ENCODE assay signal across 8 cellular contexts in genomic region chr4:179307297-179308136, GRCh38.
DNase-seq lines count a peak whose midpoint lies in the region; ATAC-seq and TF ChIP-seq lines count a peak whose summit lies in the region.

No MANE protein-coding gene starts in this region.

- H3K27me3 ChIP-seq in lung (ENCODE audit: control insufficient read depth, insufficient read depth): no peaks in the 10 kb centered on the region

- H3K4me3 ChIP-seq in lung: no peak overlapping the region

- no peaks in the 10 kb centered on the region for H3K4me1 ChIP-seq in lung (ENCODE audit: control insufficient read depth in 2 of 2, insufficient read depth in 2 of 2, low read length in 2 of 2)

- ATAC-seq in GM21526 (IDR thresholded peaks at IDR 0.05; ENCODE audit: low FRiP score, unreplicated experiment) (peak; percentile 97), lung (ENCODE audit: insufficient read depth, low FRiP score) (peak; percentile 69)

- no peak overlapping the region for H3K27ac Mint-ChIP-seq in activated T-cell treated with anti-CD3 and anti-CD28 coated beads, Interleukin-2, amount 50 U/mL, for 24 hours

- H3K36me3 ChIP-seq in lung (ENCODE audit: control insufficient read depth in 2 of 2, insufficient read depth in 2 of 2, low read length in 2 of 2): no peaks in the 10 kb centered on the region

- H3K36me3 Mint-ChIP-seq in activated T-cell treated with anti-CD3 and anti-CD28 coated beads, Interleukin-2, amount 50 U/mL, for 24 hours (ENCODE audit: low read depth): no peaks in the 10 kb centered on the region

- H3K4me3 Mint-ChIP-seq in activated T-cell treated with anti-CD3 and anti-CD28 coated beads, Interleukin-2, amount 50 U/mL, for 24 hours: no peak overlapping the region

- H3K9me3 Mint-ChIP-seq in activated T-cell treated with anti-CD3 and anti-CD28 coated beads, Interleukin-2, amount 50 U/mL, for 24 hours: peaks cover 16% of the 10 kb centered on the region

- H3K27me3 Mint-ChIP-seq in activated T-cell treated with anti-CD3 and anti-CD28 coated beads, Interleukin-2, amount 50 U/mL, for 24 hours: no peaks in the 10 kb centered on the region

- H3K27ac ChIP-seq in lung (ENCODE audit: low read depth in 1 of 2, low read length in 1 of 2): no peak overlapping the region

- 74 to 83% methylated on average over 4 of the region's 4 CpGs for WGBS in lung, 2 donors

- no peak for TF ChIP-seq CTCF in lung (IDR thresholded peaks at IDR 0.05; ENCODE audit: control extremely low read depth, extremely low read depth)

- H3K9me3 ChIP-seq in lung (ENCODE audit: control insufficient read depth in 2 of 2, insufficient read depth in 1 of 2, low read length in 1 of 2): peaks cover 0 to 3% of the 10 kb centered on the region in 2 donors

- H3K4me1 Mint-ChIP-seq in activated T-cell treated with anti-CD3 and anti-CD28 coated beads, Interleukin-2, amount 50 U/mL, for 24 hours (ENCODE audit: low read depth): no peaks in the 10 kb centered on the region

- DNase-seq in stimulated activated CD4-positive, alpha-beta T cell treated with anti-CD3 and anti-CD28 coated beads, Interleukin-15, amount 100 ng/mL, for 24 hours: peak; percentile 30
- no peak for DNase-seq in stimulated activated CD4-positive, alpha-beta T cell treated with anti-CD3 and anti-CD28 coated beads, Interleukin-12 subunit alpha, Interleukin-12 subunit beta, amount 100 ng/mL, for 4 hours
- DNase-seq in HT-29 (ENCODE audit: low spot score) (peak; percentile 54), amniotic epithelial cell (ENCODE audit: low read depth) (peak; percentile 6), lung (ENCODE audit: low spot score) (no peak), DMS79 treated with DMSO at 0.1 percent for 48 hours (lab: John Stamatoyannopoulos, UW) (no peak)
- no peak for DNase-seq in activated T-cell treated with anti-CD3 and anti-CD28 coated beads, Interleukin-2, amount 50 U/mL, for 24 hours

Comparison
In these comparisons a context has a peak if more than half of its experiments do, and no peak if none do; other contexts are left out.
1. DNase-seq: peak in stimulated activated CD4-positive, alpha-beta T cell treated with anti-CD3 and anti-CD28 coated beads, Interleukin-15, amount 100 ng/mL, for 24 hours (single experiment), HT-29 (single experiment) and amniotic epithelial cell (single experiment); none in stimulated activated CD4-positive, alpha-beta T cell treated with anti-CD3 and anti-CD28 coated beads, Interleukin-12 subunit alpha, Interleukin-12 subunit beta, amount 100 ng/mL, for 4 hours (single experiment), lung (single experiment), DMS79 treated with DMSO at 0.1 percent for 48 hours (single experiment) and activated T-cell treated with anti-CD3 and anti-CD28 coated beads, Interleukin-2, amount 50 U/mL, for 24 hours (single experiment).